ENCODE assay signal across 8 cellular contexts in genomic region chr21:46325073-46325912, GRCh38. TPM values are rescaled to one million over a fixed set of nuclear protein-coding genes. Genes with fewer than 3 reads are reported as not detected.
DNase-seq lines count a peak whose midpoint lies in the region; ATAC-seq and TF ChIP-seq lines count a peak whose summit lies in the region.

No MANE protein-coding gene starts in this region.

- peak; percentile 60 for DNase-seq in GM10248 (ENCODE audit: extremely low spot score)
- peak; percentile 58 for DNase-seq in Jurkat, Clone E6-1 (ENCODE audit: low read depth, low spot score)
- DNase-seq in SKM-1 (lab: John Stamatoyannopoulos, UW; ENCODE audit: unreplicated experiment): peak; percentile 17
- peak; percentile 51 for DNase-seq in astrocyte of the spinal cord (ENCODE audit: low read depth, low spot score)
- DNase-seq in skeletal muscle cell (ENCODE audit: low read depth): no peak
- no peak for DNase-seq in dedifferentiated amniotic fluid mesenchymal stem cell (ENCODE audit: extremely low spot score)

- POLR2A ChIA-PET in GM10248 (lab: Yijun Ruan, JAX): no interaction called here

- in situ Hi-C loops in astrocyte of the spinal cord (cut with HindIII; ENCODE audit: low sequenced_read_pairs): no loop called here

- TF ChIP-seq CTCF in GM10248 (IDR thresholded peaks at IDR 0.05; ENCODE audit: control extremely low read depth, extremely low read depth, low read depth, missing control alignments) (peak; percentile 26), astrocyte of the spinal cord (IDR thresholded peaks at IDR 0.05; ENCODE audit: low read depth, low read length) (peak; percentile 41)

- H3K4me3 ChIP-seq in Jurkat, Clone E6-1 (ENCODE audit: low read length): peak overlapping the region; percentile 73
- H3K4me3 ChIP-seq in astrocyte of the spinal cord (ENCODE audit: low read depth, low read length): peak overlapping the region; percentile 62
- peak overlapping the region; percentile 73 for H3K4me3 ChIP-seq in iPS-11a (ENCODE audit: low read depth, low read length)
- H3K4me3 ChIP-seq in skeletal muscle cell (ENCODE audit: low read depth, low read length): peak overlapping the region; percentile 96

- ATAC-seq in GM21423 (IDR thresholded peaks at IDR 0.05; ENCODE audit: unreplicated experiment): no peak

- CTCF ChIA-PET in GM10248 (lab: Yijun Ruan, JAX): interaction anchor here (0.9 to 2.6 kb wide), 8 partner anchors 9 to 182 kb away, joined by 3 to 7 read pairs (median 3); no protein-coding TSS in a partner anchor

RNA-seq across cellular contexts. Expression of gene PCNT, which starts 1.3 kb away (rescaled TPM):
- 50.2 TPM for polyA plus RNA-seq in Jurkat, Clone E6-1 (2012; ENCODE audit: insufficient read depth, insufficient read length)

RNA-seq across cellular contexts. Expression of gene C21orf58, which starts 1.6 kb away (rescaled TPM):
- polyA plus RNA-seq in Jurkat, Clone E6-1 (2012; ENCODE audit: insufficient read depth, insufficient read length): 34.9 TPM

RNA-seq across cellular contexts. Expression of gene YBEY, which starts 39.2 kb away (rescaled TPM):
- polyA plus RNA-seq in Jurkat, Clone E6-1 (2012; ENCODE audit: insufficient read depth, insufficient read length): 35.0 TPM

RNA-seq across cellular contexts. Expression of gene MCM3AP, which starts 39.9 kb away (rescaled TPM):
- 57.1 TPM for polyA plus RNA-seq in Jurkat, Clone E6-1 (2012; ENCODE audit: insufficient read depth, insufficient read length)

Comparison
In these comparisons a context has a peak if more than half of its experiments do, and no peak if none do; other contexts are left out.
1. DNase-seq: peak in GM10248 (single experiment), Jurkat, Clone E6-1 (single experiment), SKM-1 (single experiment) and astrocyte of the spinal cord (single experiment); none in skeletal muscle cell (single experiment) and dedifferentiated amniotic fluid mesenchymal stem cell (single experiment).
2. Peak in every context shown above with its lines, with median percentiles within 50 percentile points of each other: H3K4me3 ChIP-seq.